16 cellular contexts compared by ENCODE assay signal in genomic region chr10:4201866-4202825, GRCh38.
A peak's percentile ranks its signal among the peaks of the same experiment; 100 is the strongest.
DNase-seq lines count a peak whose midpoint lies in the region; ATAC-seq and TF ChIP-seq lines count a peak whose summit lies in the region.
"Had no signal": no experiment of that assay in that cellular context is flagged by ENCODE, and none has a peak within 500 bp of the region (broad histone marks: within the 10 kb centered on the region; RNA-seq: fewer than 3 reads in every experiment).

No MANE protein-coding gene starts in this region.

- no peaks in the 10 kb centered on the region for H3K27me3 Mint-ChIP-seq in neural crest cell (ENCODE audit: low read depth)
- no peaks in the 10 kb centered on the region for H3K27me3 Mint-ChIP-seq in WTC11 (ENCODE audit: low read depth)
- H3K27me3 Mint-ChIP-seq: CD4-positive, CD25-positive, alpha-beta regulatory T cell had no signal

- H3K27ac Mint-ChIP-seq in neural crest cell (ENCODE audit: unreplicated experiment) (peak overlapping the region; percentile 16), WTC11 (no peak overlapping the region)
- H3K27ac Mint-ChIP-seq: CD4-positive, CD25-positive, alpha-beta regulatory T cell had no signal

- no peaks in the 10 kb centered on the region for H3K9me3 Mint-ChIP-seq in neural crest cell
- no peaks in the 10 kb centered on the region for H3K9me3 Mint-ChIP-seq in WTC11

- ATAC-seq in GM19023 (IDR thresholded peaks at IDR 0.05; ENCODE audit: unreplicated experiment): no peak
- no peak for ATAC-seq in WTC11
- no peak for ATAC-seq in GM18511 (IDR thresholded peaks at IDR 0.05; ENCODE audit: unreplicated experiment)
- ATAC-seq in GM21717 (IDR thresholded peaks at IDR 0.05; ENCODE audit: unreplicated experiment): no peak

- TF ChIP-seq CTCF in fibroblast of mammary gland (conservative IDR thresholded peaks at IDR 0.05; ENCODE audit: control insufficient read depth, insufficient read depth, low read depth, low read length): no peak
- TF ChIP-seq CTCF in neural crest cell (conservative IDR thresholded peaks at IDR 0.05): no peak
- no peak for TF ChIP-seq CTCF in WTC11 (IDR thresholded peaks at IDR 0.05)

- H3K4me3 Mint-ChIP-seq in neural crest cell: no peak overlapping the region
- H3K4me3 Mint-ChIP-seq in WTC11: no peak overlapping the region
- H3K4me3 Mint-ChIP-seq: CD4-positive, CD25-positive, alpha-beta regulatory T cell; IgD-negative memory B cell had no signal

- POLR2A ChIA-PET in WTC11 (lab: Charles Lee): no interaction called here

- DNase-seq in AG20443 (ENCODE audit: low spot score) (peak; percentile 62), RPMI7951 (ENCODE audit: low read depth) (peak; percentile 42), fibroblast of mammary gland (ENCODE audit: low read depth) (peak; percentile 40), neural crest cell (ENCODE audit: low read depth, low spot score) (no peak), WTC11 (ENCODE audit: low spot score) (no peak)
- DNase-seq: AML-193; CD4-positive, CD25-positive, alpha-beta regulatory T cell; DMS53; H7; NCI-H1930; NCI-H510A treated with DMSO at 0.1 percent for 48 hours had no signal

- CTCF ChIA-PET in WTC11 (lab: Charles Lee): no interaction called here

- no peak overlapping the region for H3K4me3 ChIP-seq in fibroblast of mammary gland (ENCODE audit: control insufficient read depth, low read depth, low read length)
- H3K4me3 ChIP-seq: SJSA1 had no signal

- peaks cover 5% of the 10 kb centered on the region for H3K4me1 Mint-ChIP-seq in neural crest cell
- H3K4me1 Mint-ChIP-seq in WTC11: peaks cover 13% of the 10 kb centered on the region
- H3K4me1 Mint-ChIP-seq: IgD-negative memory B cell had no signal

- H3K36me3 Mint-ChIP-seq in neural crest cell (ENCODE audit: low read depth) (no peaks in the 10 kb centered on the region), WTC11 (no peaks in the 10 kb centered on the region)
- H3K36me3 Mint-ChIP-seq: CD4-positive, CD25-positive, alpha-beta regulatory T cell had no signal

TF ChIP-seq in WTC11, 78 proteins besides CTCF, POLR2A, EP300 and RAD21:
- TF ChIP-seq TEAD1 (CRISPR knock-in tag; IDR thresholded peaks at IDR 0.05) (no peak), KAT7 (CRISPR knock-in tag; IDR thresholded peaks at IDR 0.05; ENCODE audit: borderline replicate concordance) (no peak), ZNF138 (CRISPR knock-in tag; conservative IDR thresholded peaks at IDR 0.05) (no peak), ZNF317 (CRISPR knock-in tag; IDR thresholded peaks at IDR 0.05; ENCODE audit: borderline replicate concordance, low read depth) (no peak), NFE2L1 (CRISPR knock-in tag; IDR thresholded peaks at IDR 0.05) (no peak)

Comparison
In these comparisons a context has a peak if more than half of its experiments do, and no peak if none do; other contexts are left out.
1. DNase-seq: peak in AG20443 (single experiment), RPMI7951 (single experiment) and fibroblast of mammary gland (single experiment); none in neural crest cell (single experiment) and WTC11 (single experiment).